Comparison of ENCODE assay signal across 9 cellular contexts in the genomic region with DNA sequence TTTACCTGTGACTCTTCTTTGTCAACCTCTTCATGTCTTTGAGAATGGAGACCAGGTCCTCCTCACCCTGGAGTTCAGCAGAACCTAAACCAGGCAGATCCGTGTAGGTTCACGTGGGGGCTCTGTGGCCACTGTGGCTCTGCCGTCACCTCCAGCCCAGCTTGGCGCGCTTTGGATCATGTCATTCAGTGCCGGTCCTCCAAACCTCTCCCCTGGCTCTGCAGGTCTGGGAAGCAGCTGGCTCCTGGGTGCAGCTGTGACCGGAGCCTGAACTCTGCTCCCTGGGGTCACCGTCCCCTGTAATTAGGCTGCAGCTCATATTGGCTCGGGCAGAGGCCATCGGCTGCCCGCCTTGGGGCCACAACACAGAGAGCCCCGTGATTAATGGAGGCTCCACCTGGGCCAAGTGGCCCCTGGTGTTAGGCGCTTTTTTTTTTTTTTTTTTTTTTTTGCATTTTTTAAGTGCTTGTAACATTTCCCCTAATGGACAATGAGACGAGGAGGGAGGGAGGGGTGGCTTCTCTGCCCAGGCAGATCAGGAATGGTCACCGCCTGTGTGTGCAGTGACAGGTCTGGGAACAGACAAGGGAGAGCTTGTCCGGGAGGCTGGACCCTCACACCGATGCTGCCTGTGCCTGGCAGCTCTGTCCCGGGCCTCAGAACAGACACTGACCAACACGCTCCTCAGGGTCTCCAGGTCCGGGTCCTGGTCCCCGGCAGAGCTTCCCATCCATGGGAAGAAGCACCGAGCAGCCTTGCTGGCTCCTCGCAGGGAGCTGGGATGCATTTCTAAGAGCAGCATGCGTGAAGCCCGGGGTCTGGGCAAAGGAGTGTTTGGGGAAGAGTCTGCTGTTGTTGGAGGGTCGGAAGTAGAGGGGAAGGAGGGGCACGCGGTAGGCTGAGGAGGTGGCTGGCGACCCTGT.
A peak's percentile ranks its signal among the peaks of the same experiment; 100 is the strongest.
DNase-seq lines count a peak whose midpoint lies in the region; ATAC-seq and TF ChIP-seq lines count a peak whose summit lies in the region.
"Had no signal": no experiment of that assay in that cellular context is flagged by ENCODE, and none has a peak within 500 bp of the region (broad histone marks: within the 10 kb centered on the region; RNA-seq: fewer than 3 reads in every experiment).

No MANE protein-coding gene starts in this region.

- intact Hi-C loops in activated naive CD4-positive, alpha-beta T cell treated with anti-CD3 and anti-CD28 coated beads for 36 hours (cut with micrococcal nuclease): loop anchor here (1.0 kb wide), 1 partner anchor 14 kb away; no protein-coding TSS in a partner anchor
- intact Hi-C loops in body of pancreas (cut with DNase I): no loop called here

- CTCF ChIA-PET in activated naive CD4-positive, alpha-beta T cell treated with anti-CD3 and anti-CD28 coated beads for 36 hours (lab: Charles Lee): interaction anchor here (0.7 to 5.1 kb wide), 7 partner anchors 12 to 154 kb away, joined by 3 to 47 read pairs (median 6); no protein-coding TSS in a partner anchor

- DNase-seq in activated naive CD4-positive, alpha-beta T cell treated with anti-CD3 and anti-CD28 coated beads for 36 hours: no peak
- no peak for DNase-seq in activated naive CD4-positive, alpha-beta T cell treated with anti-CD3 and anti-CD28 coated beads, Interleukin-2, amount 50 U/mL, for 16 hours
- peak in 2 of 4 donors; percentile 34 to 43 for DNase-seq in body of pancreas
- no peak for DNase-seq in type B pancreatic cell (ENCODE audit: extremely low spot score, unreplicated experiment)
- DNase-seq in midbrain (lab: John Stamatoyannopoulos, UW): no peak
- no peak for DNase-seq in NCI-H1436 treated with DMSO at 0.1 percent for 48 hours (lab: John Stamatoyannopoulos, UW)

- H3K4me3 Mint-ChIP-seq in activated naive CD4-positive, alpha-beta T cell treated with anti-CD3 and anti-CD28 coated beads for 36 hours: peak overlapping the region; percentile 89
- peak overlapping the region; percentile 70 for H3K4me3 Mint-ChIP-seq in type B pancreatic cell

- H3K27me3 Mint-ChIP-seq in activated naive CD4-positive, alpha-beta T cell treated with anti-CD3 and anti-CD28 coated beads for 36 hours (ENCODE audit: low read depth): no peaks in the 10 kb centered on the region
- no peaks in the 10 kb centered on the region for H3K27me3 Mint-ChIP-seq in type B pancreatic cell

- H3K27ac ChIP-seq in body of pancreas: peak overlapping the region in 3 of 4 donors; percentile 66 to 75 (median 74)
- H3K27ac ChIP-seq: VCaP had no signal

- no peaks in the 10 kb centered on the region for H3K9me3 ChIP-seq in body of pancreas
- no peaks in the 10 kb centered on the region for H3K9me3 ChIP-seq in mucosa of stomach (ENCODE audit: control insufficient read depth, low read length)

- H3K4me1 Mint-ChIP-seq in activated naive CD4-positive, alpha-beta T cell treated with anti-CD3 and anti-CD28 coated beads for 36 hours (ENCODE audit: low read depth): peaks cover 68% of the 10 kb centered on the region
- peaks cover 70% of the 10 kb centered on the region for H3K4me1 Mint-ChIP-seq in type B pancreatic cell (ENCODE audit: unreplicated experiment)

- H3K4me1 ChIP-seq in body of pancreas: peaks cover 94% of the 10 kb centered on the region
- H3K4me1 ChIP-seq in mucosa of stomach (ENCODE audit: control insufficient read depth, insufficient read depth, low read length): peaks cover 69% of the 10 kb centered on the region

- TF ChIP-seq POLR2A in body of pancreas (IDR thresholded peaks at IDR 0.05): no peak

- H3K4me3 ChIP-seq in body of pancreas (no peak overlapping the region), mucosa of stomach (ENCODE audit: low read length) (no peak overlapping the region)

- ATAC-seq in body of pancreas (no peak), GM18870 (IDR thresholded peaks at IDR 0.05; ENCODE audit: unreplicated experiment) (no peak)

- 62 to 67% methylated on average over 28 to 29 of the region's 29 CpGs for WGBS in body of pancreas, 2 donors

- peak overlapping the region; percentile 32 for H3K9ac ChIP-seq in mucosa of stomach (ENCODE audit: low read length)

- H3K36me3 Mint-ChIP-seq in activated naive CD4-positive, alpha-beta T cell treated with anti-CD3 and anti-CD28 coated beads for 36 hours (ENCODE audit: low read depth): no peaks in the 10 kb centered on the region
- peaks cover 3% of the 10 kb centered on the region for H3K36me3 Mint-ChIP-seq in type B pancreatic cell

- H3K27me3 ChIP-seq in body of pancreas: no peaks in the 10 kb centered on the region
- H3K27me3 ChIP-seq in mucosa of stomach (ENCODE audit: control insufficient read depth, insufficient read depth, low read length): no peaks in the 10 kb centered on the region

- H3K9me3 Mint-ChIP-seq in activated naive CD4-positive, alpha-beta T cell treated with anti-CD3 and anti-CD28 coated beads for 36 hours: no peaks in the 10 kb centered on the region
- H3K9me3 Mint-ChIP-seq in type B pancreatic cell: no peaks in the 10 kb centered on the region

- H3K36me3 ChIP-seq in body of pancreas (replicated peaks in 1 of 2; ENCODE audit: insufficient read depth in 1 of 2, low read depth in 2 of 2): no peaks in the 10 kb centered on the region
- no peaks in the 10 kb centered on the region for H3K36me3 ChIP-seq in mucosa of stomach (ENCODE audit: control insufficient read depth, insufficient read depth, low read length)

- TF ChIP-seq CTCF in body of pancreas (IDR thresholded peaks at IDR 0.05) (no peak), type B pancreatic cell (conservative IDR thresholded peaks at IDR 0.05) (no peak)

- H3K27ac Mint-ChIP-seq in activated naive CD4-positive, alpha-beta T cell treated with anti-CD3 and anti-CD28 coated beads for 36 hours: peak overlapping the region; percentile 91
- H3K27ac Mint-ChIP-seq in type B pancreatic cell: peak overlapping the region; percentile 82
